8 cellular contexts compared by ENCODE assay signal in the genomic region with DNA sequence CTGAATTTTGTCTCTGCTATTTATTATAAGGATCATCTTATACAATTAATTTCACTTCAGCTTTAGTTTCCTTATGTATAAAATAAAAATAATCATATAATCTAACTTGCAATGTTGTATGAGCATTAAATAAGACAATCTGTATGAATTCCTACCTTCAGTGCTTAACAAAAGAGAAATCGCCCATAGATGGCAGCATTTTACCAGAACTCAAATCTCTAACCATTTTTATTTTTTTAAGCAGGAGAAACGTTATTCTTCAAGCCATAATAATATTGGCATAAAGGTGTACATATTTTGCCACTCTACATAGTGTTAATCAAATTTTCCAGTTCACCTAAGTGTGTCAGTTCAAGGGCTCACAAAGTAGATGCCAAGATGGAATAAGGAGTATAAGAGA.
DNase-seq lines count a peak whose midpoint lies in the region; ATAC-seq, FAIRE-seq and TF ChIP-seq lines count a peak whose summit lies in the region.

No MANE protein-coding gene starts in this region.

- no peak for ATAC-seq in stimulated activated memory B cell treated with anti-CD40 and anti-IgM and Interleukin-4, amounts not matched to agents 10 μg/mL and 1 μg/mL and 100 μg/mL, for 72 hours
- ATAC-seq in natural killer cell treated with Interleukin-12 subunit alpha and Interleukin-12 subunit beta and Interleukin-15 and Interleukin-18, amount 100 ng/mL, for 72 hours, result no peak

- no peaks in the 10 kb centered on the region for H3K4me1 Mint-ChIP-seq in stimulated activated memory B cell treated with anti-CD40 and anti-IgM and Interleukin-4, amounts not matched to agents 10 μg/mL and 1 μg/mL and 100 μg/mL, for 72 hours
- no peaks in the 10 kb centered on the region for H3K4me1 Mint-ChIP-seq in natural killer cell treated with Interleukin-12 subunit alpha and Interleukin-12 subunit beta and Interleukin-15 and Interleukin-18, amount 100 ng/mL, for 72 hours (ENCODE audit: low read depth in 2 of 2)

- no peak overlapping the region for H3K4me3 Mint-ChIP-seq in stimulated activated memory B cell treated with anti-CD40 and anti-IgM and Interleukin-4, amounts not matched to agents 10 μg/mL and 1 μg/mL and 100 μg/mL, for 72 hours
- H3K4me3 Mint-ChIP-seq in natural killer cell treated with Interleukin-12 subunit alpha and Interleukin-12 subunit beta and Interleukin-15 and Interleukin-18, amount 100 ng/mL, for 72 hours, result no peak overlapping the region

- no peaks in the 10 kb centered on the region for H3K27me3 ChIP-seq in bronchial epithelial cell (ENCODE audit: control insufficient read depth, insufficient read depth, low read length)

- H3K36me3 ChIP-seq in bronchial epithelial cell (ENCODE audit: control insufficient read depth, insufficient read depth, low read length), result no peaks in the 10 kb centered on the region

- H3K9me3 Mint-ChIP-seq in stimulated activated memory B cell treated with anti-CD40 and anti-IgM and Interleukin-4, amounts not matched to agents 10 μg/mL and 1 μg/mL and 100 μg/mL, for 72 hours, result no peaks in the 10 kb centered on the region
- H3K9me3 Mint-ChIP-seq in natural killer cell treated with Interleukin-12 subunit alpha and Interleukin-12 subunit beta and Interleukin-15 and Interleukin-18, amount 100 ng/mL, for 72 hours, result peaks cover 4% of the 10 kb centered on the region

- peak; percentile 6 for DNase-seq in Caki2 (ENCODE audit: low read depth)
- peak; percentile 36 for DNase-seq in KBM-7
- peak; percentile 28 for DNase-seq in bronchial epithelial cell (ENCODE audit: low read depth)
- DNase-seq in mucosa of gallbladder (ENCODE audit: low spot score), result peak; percentile 11
- no peak for DNase-seq in NOMO-1 treated with DMSO at 0.1 percent for 48 hours (lab: John Stamatoyannopoulos, UW; ENCODE audit: unreplicated experiment)
- no peak for DNase-seq in GOT3 (lab: John Stamatoyannopoulos, UW)
- DNase-seq in natural killer cell treated with Interleukin-12 subunit alpha and Interleukin-12 subunit beta and Interleukin-15 and Interleukin-18, amount 100 ng/mL, for 72 hours (ENCODE audit: low spot score), result no peak

- H3K27me3 Mint-ChIP-seq in stimulated activated memory B cell treated with anti-CD40 and anti-IgM and Interleukin-4, amounts not matched to agents 10 μg/mL and 1 μg/mL and 100 μg/mL, for 72 hours, result no peaks in the 10 kb centered on the region
- H3K27me3 Mint-ChIP-seq in natural killer cell treated with Interleukin-12 subunit alpha and Interleukin-12 subunit beta and Interleukin-15 and Interleukin-18, amount 100 ng/mL, for 72 hours, result no peaks in the 10 kb centered on the region

- no peak for TF ChIP-seq CTCF in bronchial epithelial cell (IDR thresholded peaks at IDR 0.05; ENCODE audit: insufficient read depth, low read length, severe bottlenecking)

- no peak overlapping the region for H3K27ac Mint-ChIP-seq in stimulated activated memory B cell treated with anti-CD40 and anti-IgM and Interleukin-4, amounts not matched to agents 10 μg/mL and 1 μg/mL and 100 μg/mL, for 72 hours
- no peak overlapping the region for H3K27ac Mint-ChIP-seq in natural killer cell treated with Interleukin-12 subunit alpha and Interleukin-12 subunit beta and Interleukin-15 and Interleukin-18, amount 100 ng/mL, for 72 hours

- no peak for FAIRE-seq in bronchial epithelial cell (lab: Jason Lieb, UNC)

- no peak overlapping the region for H3K4me3 ChIP-seq in bronchial epithelial cell (ENCODE audit: low read depth, low read length)

- in situ Hi-C loops in Caki2 (cut with HindIII; ENCODE audit: low pct_unique_long_range_greater_than_20kb, low sequenced_read_pairs) (no loop called here), KBM-7 (cut with MboI; ENCODE audit: low pct_unique_long_range_greater_than_20kb, low sequenced_read_pairs) (no loop called here)

- H3K36me3 Mint-ChIP-seq in stimulated activated memory B cell treated with anti-CD40 and anti-IgM and Interleukin-4, amounts not matched to agents 10 μg/mL and 1 μg/mL and 100 μg/mL, for 72 hours, result no peaks in the 10 kb centered on the region
- no peaks in the 10 kb centered on the region for H3K36me3 Mint-ChIP-seq in natural killer cell treated with Interleukin-12 subunit alpha and Interleukin-12 subunit beta and Interleukin-15 and Interleukin-18, amount 100 ng/mL, for 72 hours

Comparison
In these comparisons a context has a peak if more than half of its experiments do, and no peak if none do; other contexts are left out.
1. DNase-seq: peak in Caki2 (single experiment), KBM-7 (single experiment), bronchial epithelial cell (single experiment) and mucosa of gallbladder (single experiment); none in NOMO-1 treated with DMSO at 0.1 percent for 48 hours (single experiment), GOT3 (single experiment) and natural killer cell treated with Interleukin-12 subunit alpha and Interleukin-12 subunit beta and Interleukin-15 and Interleukin-18, amount 100 ng/mL, for 72 hours (single experiment).